1 cellular context compared by ENCODE assay signal in the genomic region with DNA sequence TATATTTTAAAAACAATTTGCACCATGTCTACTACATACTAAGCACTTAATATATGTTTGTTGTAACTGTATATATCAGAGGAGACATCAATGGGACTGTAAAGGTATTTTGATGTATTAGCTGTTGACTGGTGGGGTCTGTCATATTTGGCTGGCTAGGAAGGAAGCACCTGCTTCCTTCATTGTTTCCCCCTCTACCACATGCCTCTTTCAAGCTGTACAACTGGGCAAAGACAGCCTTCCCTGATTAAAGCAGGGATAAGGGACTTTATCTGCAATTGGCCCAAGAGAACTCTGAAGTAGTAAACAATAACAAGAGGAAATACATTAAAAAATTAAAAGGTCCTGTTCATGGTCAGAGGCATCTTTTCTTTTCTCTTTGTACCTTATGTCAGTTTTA.
TF ChIP-seq lines count a peak whose summit lies in the region.

No MANE protein-coding gene starts in this region.

TF ChIP-seq in SK-N-SH treated with all-trans-retinoic acid at 6 μM for 48 hours, 23 proteins besides CTCF, POLR2A, EP300 and RAD21 (continued from another document):
- TF ChIP-seq, protein P1, sequence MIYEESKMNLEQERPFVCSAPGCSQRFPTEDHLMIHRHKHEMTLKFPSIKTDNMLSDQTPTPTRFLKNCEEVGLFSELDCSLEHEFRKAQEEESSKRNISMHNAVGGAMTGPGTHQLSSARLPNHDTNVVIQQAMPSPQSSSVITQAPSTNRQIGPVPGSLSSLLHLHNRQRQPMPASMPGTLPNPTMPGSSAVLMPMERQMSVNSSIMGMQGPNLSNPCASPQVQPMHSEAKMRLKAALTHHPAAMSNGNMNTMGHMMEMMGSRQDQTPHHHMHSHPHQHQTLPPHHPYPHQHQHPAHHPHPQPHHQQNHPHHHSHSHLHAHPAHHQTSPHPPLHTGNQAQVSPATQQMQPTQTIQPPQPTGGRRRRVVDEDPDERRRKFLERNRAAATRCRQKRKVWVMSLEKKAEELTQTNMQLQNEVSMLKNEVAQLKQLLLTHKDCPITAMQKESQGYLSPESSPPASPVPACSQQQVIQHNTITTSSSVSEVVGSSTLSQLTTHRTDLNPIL (CRISPR knock-in tag; IDR thresholded peaks at IDR 0.05; ENCODE audit: low read depth) = no peak
- TF ChIP-seq PPARA (CRISPR knock-in tag; IDR thresholded peaks at IDR 0.05; ENCODE audit: borderline replicate concordance) = no peak
- TF ChIP-seq, protein P2, sequence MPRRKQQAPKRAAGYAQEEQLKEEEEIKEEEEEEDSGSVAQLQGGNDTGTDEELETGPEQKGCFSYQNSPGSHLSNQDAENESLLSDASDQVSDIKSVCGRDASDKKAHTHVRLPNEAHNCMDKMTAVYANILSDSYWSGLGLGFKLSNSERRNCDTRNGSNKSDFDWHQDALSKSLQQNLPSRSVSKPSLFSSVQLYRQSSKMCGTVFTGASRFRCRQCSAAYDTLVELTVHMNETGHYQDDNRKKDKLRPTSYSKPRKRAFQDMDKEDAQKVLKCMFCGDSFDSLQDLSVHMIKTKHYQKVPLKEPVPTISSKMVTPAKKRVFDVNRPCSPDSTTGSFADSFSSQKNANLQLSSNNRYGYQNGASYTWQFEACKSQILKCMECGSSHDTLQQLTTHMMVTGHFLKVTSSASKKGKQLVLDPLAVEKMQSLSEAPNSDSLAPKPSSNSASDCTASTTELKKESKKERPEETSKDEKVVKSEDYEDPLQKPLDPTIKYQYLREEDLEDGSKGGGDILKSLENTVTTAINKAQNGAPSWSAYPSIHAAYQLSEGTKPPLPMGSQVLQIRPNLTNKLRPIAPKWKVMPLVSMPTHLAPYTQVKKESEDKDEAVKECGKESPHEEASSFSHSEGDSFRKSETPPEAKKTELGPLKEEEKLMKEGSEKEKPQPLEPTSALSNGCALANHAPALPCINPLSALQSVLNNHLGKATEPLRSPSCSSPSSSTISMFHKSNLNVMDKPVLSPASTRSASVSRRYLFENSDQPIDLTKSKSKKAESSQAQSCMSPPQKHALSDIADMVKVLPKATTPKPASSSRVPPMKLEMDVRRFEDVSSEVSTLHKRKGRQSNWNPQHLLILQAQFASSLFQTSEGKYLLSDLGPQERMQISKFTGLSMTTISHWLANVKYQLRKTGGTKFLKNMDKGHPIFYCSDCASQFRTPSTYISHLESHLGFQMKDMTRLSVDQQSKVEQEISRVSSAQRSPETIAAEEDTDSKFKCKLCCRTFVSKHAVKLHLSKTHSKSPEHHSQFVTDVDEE (CRISPR knock-in tag; IDR thresholded peaks at IDR 0.05) = no peak
- TF ChIP-seq ISL1 (CRISPR knock-in tag; IDR thresholded peaks at IDR 0.05) = no peak
- TF ChIP-seq TOX (CRISPR knock-in tag; IDR thresholded peaks at IDR 0.05; ENCODE audit: borderline replicate concordance) = no peak
- no peak for TF ChIP-seq ZNF8 (CRISPR knock-in tag; IDR thresholded peaks at IDR 0.05)
- TF ChIP-seq ZNF565 (CRISPR knock-in tag; conservative IDR thresholded peaks at IDR 0.05; ENCODE audit: low read depth) = no peak
- no peak for TF ChIP-seq TCF4 (CRISPR knock-in tag; IDR thresholded peaks at IDR 0.05; ENCODE audit: borderline replicate concordance)
- no peak for TF ChIP-seq ZFP3 (CRISPR knock-in tag; IDR thresholded peaks at IDR 0.05)
